In the genomic region with DNA sequence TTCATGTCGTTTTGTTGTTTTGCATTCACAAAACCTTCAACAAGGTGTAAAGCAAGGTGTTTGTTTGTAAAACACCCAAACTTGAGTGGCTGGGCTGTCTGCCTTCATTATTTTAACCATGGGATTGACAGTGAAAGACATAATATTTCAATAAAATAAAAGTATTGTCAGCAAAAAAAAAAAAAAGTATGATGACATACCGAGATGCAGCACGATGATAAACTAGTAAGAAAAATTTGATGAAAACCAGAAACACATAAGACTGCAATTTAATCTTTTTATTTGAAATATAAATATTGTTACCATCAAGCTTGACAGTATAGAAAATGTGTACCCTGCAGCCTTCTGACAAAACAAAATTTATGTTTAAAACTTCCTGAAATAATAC, we compare ENCODE assay signal across 24 cellular contexts.
DNase-seq lines count a peak whose midpoint lies in the region; ATAC-seq, FAIRE-seq and TF ChIP-seq lines count a peak whose summit lies in the region.
"Had no signal": no experiment of that assay in that cellular context is flagged by ENCODE, and none has a peak within 500 bp of the region (broad histone marks: within the 10 kb centered on the region; RNA-seq: fewer than 3 reads in every experiment).

No MANE protein-coding gene starts in this region.

- H3K4me1 ChIP-seq in HepG2 (ENCODE audit: insufficient read depth, low read length) (no peaks in the 10 kb centered on the region), right lobe of liver (no peaks in the 10 kb centered on the region), uterus (no peaks in the 10 kb centered on the region)
- H3K4me1 ChIP-seq: BLaER1 treated with 17β-estradiol and CSF1 and Interleukin-3, amounts not matched to agents 10 nM and 100 nM had no signal

- TF ChIP-seq EP300 in HepG2 (IDR thresholded peaks at IDR 0.05; ENCODE audit: low read depth in 2 of 2, low read length in 2 of 2) (no peak), HepG2 (CRISPR knock-in tag; IDR thresholded peaks at IDR 0.05; ENCODE audit: borderline replicate concordance) (no peak)

- 2% methylated on average over 3 of the region's 3 CpGs for WGBS in HepG2 (ENCODE audit: low lambda C conversion rate)
- 54% methylated on average over 3 of the region's 3 CpGs for WGBS in right lobe of liver (ENCODE audit: insufficient coverage, low coverage, low lambda C conversion rate, missing lambda C conversion rate)

- no peak overlapping the region for H3K4me2 ChIP-seq in HepG2 (ENCODE audit: low read depth, low read length)
- H3K4me2 ChIP-seq: BLaER1 treated with 17β-estradiol and CSF1 and Interleukin-3, amounts not matched to agents 10 nM and 100 nM had no signal

- no peaks in the 10 kb centered on the region for H3K79me2 ChIP-seq in HepG2 (ENCODE audit: insufficient read depth, low read length)

- TF ChIP-seq RAD21 in HepG2 (CRISPR knock-in tag; IDR thresholded peaks at IDR 0.05) = no peak

- H3K4me3 Mint-ChIP-seq in activated T-cell treated with anti-CD3 and anti-CD28 coated beads, Interleukin-2, amount 50 U/mL, for 4 hours = no peak overlapping the region
- no peak overlapping the region for H3K4me3 Mint-ChIP-seq in activated CD4-positive, alpha-beta T cell treated with anti-CD3 and anti-CD28 coated beads, Interleukin-2, amount 10 ng/mL, durations not matched to agents 7 days and 5 days
- H3K4me3 Mint-ChIP-seq: B cell; CD8-positive, alpha-beta memory T cell; HFFc6 had no signal

- no peaks in the 10 kb centered on the region for H3K9me3 Mint-ChIP-seq in activated T-cell treated with anti-CD3 and anti-CD28 coated beads, Interleukin-2, amount 50 U/mL, for 4 hours
- H3K9me3 Mint-ChIP-seq in activated CD4-positive, alpha-beta T cell treated with anti-CD3 and anti-CD28 coated beads, Interleukin-2, amount 10 ng/mL, durations not matched to agents 7 days and 5 days = no peaks in the 10 kb centered on the region
- H3K9me3 Mint-ChIP-seq: CD8-positive, alpha-beta memory T cell; HFFc6 had no signal

- no peaks in the 10 kb centered on the region for H3K36me3 Mint-ChIP-seq in activated T-cell treated with anti-CD3 and anti-CD28 coated beads, Interleukin-2, amount 50 U/mL, for 4 hours (ENCODE audit: insufficient read depth)
- H3K36me3 Mint-ChIP-seq in activated CD4-positive, alpha-beta T cell treated with anti-CD3 and anti-CD28 coated beads, Interleukin-2, amount 10 ng/mL, durations not matched to agents 7 days and 5 days (ENCODE audit: low read depth) = no peaks in the 10 kb centered on the region
- H3K36me3 Mint-ChIP-seq: CD8-positive, alpha-beta memory T cell had no signal

- TF ChIP-seq POLR2A in HepG2 (IDR thresholded peaks at IDR 0.05; ENCODE audit: insufficient read depth in 1 of 2, low read depth in 2 of 2, low read length in 2 of 2) (no peak), right lobe of liver (IDR thresholded peaks at IDR 0.05) (no peak), uterus (IDR thresholded peaks at IDR 0.05) (no peak)

- no peaks in the 10 kb centered on the region for H3K4me1 Mint-ChIP-seq in activated T-cell treated with anti-CD3 and anti-CD28 coated beads, Interleukin-2, amount 50 U/mL, for 4 hours (ENCODE audit: low read depth)
- no peaks in the 10 kb centered on the region for H3K4me1 Mint-ChIP-seq in activated CD4-positive, alpha-beta T cell treated with anti-CD3 and anti-CD28 coated beads, Interleukin-2, amount 10 ng/mL, durations not matched to agents 7 days and 5 days
- H3K4me1 Mint-ChIP-seq: B cell; CD8-positive, alpha-beta memory T cell had no signal

- H3K9ac ChIP-seq in HepG2 (ENCODE audit: insufficient read depth, low read depth, low read length) = no peak overlapping the region
- H3K9ac ChIP-seq: BLaER1 treated with 17β-estradiol and CSF1 and Interleukin-3, amounts not matched to agents 10 nM and 100 nM; GM23248 had no signal

- 0 out of 2 replicates have a peak, but pooled peaks cover 6% of the 10 kb centered on the region for H3K9me3 ChIP-seq in HepG2 (ENCODE audit: low read length)
- no peaks in the 10 kb centered on the region for H3K9me3 ChIP-seq in right lobe of liver
- H3K9me3 ChIP-seq in uterus = no peaks in the 10 kb centered on the region
- H3K9me3 ChIP-seq: BLaER1 treated with 17β-estradiol and CSF1 and Interleukin-3, amounts not matched to agents 10 nM and 100 nM had no signal

- H3K36me3 ChIP-seq in HepG2 (replicated peaks in 1 of 2; ENCODE audit: control insufficient read depth in 1 of 2, insufficient read depth in 2 of 2, low read length in 2 of 2) = no peaks in the 10 kb centered on the region
- no peaks in the 10 kb centered on the region for H3K36me3 ChIP-seq in right lobe of liver
- H3K36me3 ChIP-seq in uterus = no peaks in the 10 kb centered on the region
- H3K36me3 ChIP-seq: BLaER1 treated with 17β-estradiol and CSF1 and Interleukin-3, amounts not matched to agents 10 nM and 100 nM had no signal

- CTCF ChIA-PET in HepG2 (lab: Yijun Ruan, JAX; ENCODE audit: low intra/inter-chr PET ratio, low total read pairs) = no interaction called here
- CTCF ChIA-PET in activated CD4-positive, alpha-beta T cell treated with anti-CD3 and anti-CD28 coated beads, Interleukin-2, amount 10 ng/mL, durations not matched to agents 7 days and 5 days (lab: Charles Lee) = interaction anchor here (0.6 kb wide), 1 partner anchor 14 kb away, joined by 3 read pairs; no protein-coding TSS in a partner anchor

- no peaks in the 10 kb centered on the region for H4K20me1 ChIP-seq in HepG2 (ENCODE audit: insufficient read depth, low read length)
- H4K20me1 ChIP-seq: BLaER1 treated with 17β-estradiol and CSF1 and Interleukin-3, amounts not matched to agents 10 nM and 100 nM had no signal

- H2AFZ ChIP-seq in HepG2 (ENCODE audit: low read length) = no peak overlapping the region
- H2AFZ ChIP-seq: GM23248 had no signal

- no peak for ATAC-seq in HepG2
- no peak for ATAC-seq in right lobe of liver
- no peak for ATAC-seq in SK-N-SH treated with all-trans-retinoic acid at 6 μM for 48 hours
- no peak for ATAC-seq in activated T-cell treated with anti-CD3 and anti-CD28 coated beads, Interleukin-2, amount 50 U/mL, for 4 hours
- ATAC-seq: GM12878, HCT116 had no signal

- H3K27me3 ChIP-seq in HepG2 (ENCODE audit: control insufficient read depth in 1 of 2, insufficient read depth in 2 of 2, low read length in 2 of 2) (no peaks in the 10 kb centered on the region), right lobe of liver (no peaks in the 10 kb centered on the region), uterus (no peaks in the 10 kb centered on the region)
- H3K27me3 ChIP-seq: BLaER1 treated with 17β-estradiol and CSF1 and Interleukin-3, amounts not matched to agents 10 nM and 100 nM had no signal

- TF ChIP-seq CTCF in HepG2 (CRISPR knock-in tag; IDR thresholded peaks at IDR 0.05) (no peak), right lobe of liver (IDR thresholded peaks at IDR 0.05) (no peak), uterus (IDR thresholded peaks at IDR 0.05) (no peak)

- H3K27ac ChIP-seq in HepG2 (ENCODE audit: extremely low read length, insufficient read depth, low read length) = no peak overlapping the region
- H3K27ac ChIP-seq in right lobe of liver = no peak overlapping the region
- H3K27ac ChIP-seq in uterus = peak overlapping the region; percentile 13 to 28
- H3K27ac ChIP-seq: BLaER1 treated with 17β-estradiol and CSF1 and Interleukin-3, amounts not matched to agents 10 nM and 100 nM; GM23248 had no signal

- no TSS peak for BruUV-seq in HepG2 (replicated peaks; lab: Mats Ljungman, UMichigan)

- DNase-seq in HepG2 (ENCODE audit: low spot score) (no peak), right lobe of liver (no peak), uterus (no peak), ecto neural progenitor cell (ENCODE audit: low spot score) (no peak)
- no peak for DNase-seq in activated T-cell treated with anti-CD3 and anti-CD28 coated beads, Interleukin-2, amount 50 U/mL, for 4 hours
- DNase-seq in activated CD4-positive, alpha-beta T cell treated with anti-CD3 and anti-CD28 coated beads, Interleukin-2, amount 10 ng/mL, durations not matched to agents 7 days and 5 days = no peak
- DNase-seq: 8988T; CD8-positive, alpha-beta memory T cell; COR-L47; DMS 273 treated with DMSO at 0.1 percent for 48 hours; DND-41; EL; H7; HFFc6; IMR-90; KBM-7 had no signal

- in situ Hi-C loops in HepG2 (cut with HindIII; ENCODE audit: extremely low pct_ligation_motif_present, low pct_unique_long_range_greater_than_20kb) = no loop called here

- no peak for FAIRE-seq in HepG2 (lab: Jason Lieb, UNC)
- peak; percentile 9 for FAIRE-seq in islet of Langerhans (lab: Jason Lieb, UNC)
- FAIRE-seq: GM12878, GM19239 had no signal

- no peak overlapping the region for H3K27ac Mint-ChIP-seq in activated CD4-positive, alpha-beta T cell treated with anti-CD3 and anti-CD28 coated beads, Interleukin-2, amount 10 ng/mL, durations not matched to agents 7 days and 5 days
- H3K27ac Mint-ChIP-seq: B cell; CD8-positive, alpha-beta memory T cell; HFFc6 had no signal

- H3K4me3 ChIP-seq in HepG2 (replicated peaks in 1 of 3; ENCODE audit: insufficient read depth in 1 of 3, low read depth in 2 of 3, low read length in 3 of 3) (no peak overlapping the region), right lobe of liver (no peak overlapping the region), uterus (no peak overlapping the region)
- H3K4me3 ChIP-seq: BLaER1 treated with 17β-estradiol and CSF1 and Interleukin-3, amounts not matched to agents 10 nM and 100 nM; GM12878; GM23248 had no signal

- intact Hi-C loops in HepG2 (cut with micrococcal nuclease; ENCODE audit: unreplicated experiment) = no loop called here
- intact Hi-C loops in right lobe of liver (cut with DNase I) = no loop called here
- intact Hi-C loops in uterus (cut with DNase I; ENCODE audit: low total_unique reads) = no loop called here

- peaks cover 14% of the 10 kb centered on the region for H3K27me3 Mint-ChIP-seq in activated T-cell treated with anti-CD3 and anti-CD28 coated beads, Interleukin-2, amount 50 U/mL, for 4 hours (ENCODE audit: low read depth)
- peaks cover 3% of the 10 kb centered on the region for H3K27me3 Mint-ChIP-seq in activated CD4-positive, alpha-beta T cell treated with anti-CD3 and anti-CD28 coated beads, Interleukin-2, amount 10 ng/mL, durations not matched to agents 7 days and 5 days

- POLR2A ChIA-PET in HepG2 (lab: Yijun Ruan, JAX) = no interaction called here
- POLR2A ChIA-PET in activated CD4-positive, alpha-beta T cell treated with anti-CD3 and anti-CD28 coated beads, Interleukin-2, amount 10 ng/mL, durations not matched to agents 7 days and 5 days (lab: Charles Lee) = no interaction called here

TF ChIP-seq in HepG2, 621 proteins besides CTCF, POLR2A, EP300 and RAD21 (continues in another document):
- TF ChIP-seq ATM (IDR thresholded peaks at IDR 0.05; ENCODE audit: borderline replicate concordance) (no peak), ZKSCAN8 (CRISPR knock-in tag; IDR thresholded peaks at IDR 0.05; ENCODE audit: borderline replicate concordance) (no peak), MAFK (conservative IDR thresholded peaks at IDR 0.05 in 1 of 2, IDR thresholded peaks at IDR 0.05 in 1 of 2; ENCODE audit: low read length in 2 of 2) (peak; percentile 74 to 82)

TF ChIP-seq in SK-N-SH treated with all-trans-retinoic acid at 6 μM for 48 hours, 23 proteins besides CTCF, POLR2A, EP300 and RAD21 (continues in another document):
- TF ChIP-seq ISL1 (CRISPR knock-in tag; IDR thresholded peaks at IDR 0.05) (0 out of 2 replicates have a peak, but pooled peaks have one; percentile 5), OSR1 (CRISPR knock-in tag; IDR thresholded peaks at IDR 0.05) (no peak), PPARA (CRISPR knock-in tag; IDR thresholded peaks at IDR 0.05; ENCODE audit: borderline replicate concordance) (no peak), RARB (CRISPR knock-in tag; IDR thresholded peaks at IDR 0.05) (no peak), BACH2 (CRISPR knock-in tag; IDR thresholded peaks at IDR 0.05; ENCODE audit: borderline replicate concordance) (no peak)

Comparison
In these comparisons a context has a peak if more than half of its experiments do, and no peak if none do; other contexts are left out.
1. H3K27ac ChIP-seq: peak in uterus (2 of 2); none in HepG2 (single experiment) and right lobe of liver (0 of 3).